9 cellular contexts compared by ENCODE assay signal in the genomic region with DNA sequence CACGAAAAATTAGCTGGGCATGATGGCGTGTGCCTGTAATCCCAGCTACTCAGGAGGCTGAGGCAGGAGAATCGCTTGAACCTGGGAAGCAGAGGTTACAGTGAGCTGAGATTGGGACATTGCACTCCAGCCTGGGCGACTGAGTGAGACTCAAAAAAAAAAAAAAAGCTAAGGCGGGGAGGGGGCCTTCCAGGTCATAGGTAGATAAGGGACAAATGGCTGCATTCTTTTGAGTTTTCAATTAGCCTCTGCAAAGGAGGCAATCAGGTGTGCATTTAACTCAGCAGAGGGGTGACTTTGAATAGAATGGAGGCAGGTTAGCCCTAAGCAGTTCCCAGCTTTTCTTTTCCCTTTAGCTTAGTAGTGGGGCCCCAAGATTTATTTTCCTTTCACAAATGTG. TPM values are rescaled to one million over a fixed set of nuclear protein-coding genes. Genes with fewer than 3 reads are reported as not detected.
DNase-seq lines count a peak whose midpoint lies in the region; ATAC-seq and TF ChIP-seq lines count a peak whose summit lies in the region.
"Had no signal": no experiment of that assay in that cellular context is flagged by ENCODE, and none has a peak within 500 bp of the region (broad histone marks: within the 10 kb centered on the region; RNA-seq: fewer than 3 reads in every experiment).

No MANE protein-coding gene starts in this region.

- H3K4me1 Mint-ChIP-seq in activated CD4-positive, alpha-beta T cell treated with anti-CD3 and anti-CD28 coated beads, Interleukin-2, amount 10 ng/mL, durations not matched to agents 24 days and 14 days = peaks cover 14% of the 10 kb centered on the region
- H3K4me1 Mint-ChIP-seq in activated CD8-positive, alpha-beta T cell treated with anti-CD3 and anti-CD28 coated beads, Interleukin-2, amount 10 ng/mL, durations not matched to agents 7 days and 5 days (ENCODE audit: low read depth) = peaks cover 17% of the 10 kb centered on the region

- no peaks in the 10 kb centered on the region for H3K27me3 ChIP-seq in kidney epithelial cell (ENCODE audit: control insufficient read depth, insufficient read depth, low read length)
- H3K27me3 ChIP-seq in testis = no peaks in the 10 kb centered on the region

- H3K36me3 ChIP-seq in kidney epithelial cell (ENCODE audit: control insufficient read depth, insufficient read depth, low read length) (no peaks in the 10 kb centered on the region), testis (ENCODE audit: low read depth, missing control alignments) (no peaks in the 10 kb centered on the region)

- H3K9me3 ChIP-seq in testis = no peaks in the 10 kb centered on the region

- 37 to 39% methylated on average over 5 of the region's 5 CpGs for WGBS in testis, 2 donors

- no peaks in the 10 kb centered on the region for H3K4me1 ChIP-seq in testis

- peaks cover 17% of the 10 kb centered on the region for H3K27me3 Mint-ChIP-seq in activated CD4-positive, alpha-beta T cell treated with anti-CD3 and anti-CD28 coated beads, Interleukin-2, amount 10 ng/mL, durations not matched to agents 24 days and 14 days
- peaks cover 7% of the 10 kb centered on the region for H3K27me3 Mint-ChIP-seq in activated CD8-positive, alpha-beta T cell treated with anti-CD3 and anti-CD28 coated beads, Interleukin-2, amount 10 ng/mL, durations not matched to agents 7 days and 5 days (ENCODE audit: low read depth)

- H3K9me3 Mint-ChIP-seq in activated CD4-positive, alpha-beta T cell treated with anti-CD3 and anti-CD28 coated beads, Interleukin-2, amount 10 ng/mL, durations not matched to agents 24 days and 14 days = no peaks in the 10 kb centered on the region
- no peaks in the 10 kb centered on the region for H3K9me3 Mint-ChIP-seq in activated CD8-positive, alpha-beta T cell treated with anti-CD3 and anti-CD28 coated beads, Interleukin-2, amount 10 ng/mL, durations not matched to agents 7 days and 5 days (ENCODE audit: insufficient read depth)

- POLR2A ChIA-PET in activated CD8-positive, alpha-beta T cell treated with anti-CD3 and anti-CD28 coated beads, Interleukin-2, amount 10 ng/mL, durations not matched to agents 7 days and 5 days (lab: Charles Lee) = interaction anchor here (0.6 to 1.1 kb wide), 2 partner anchors 14 to 69 kb away, joined by 3 to 4 read pairs; no protein-coding TSS in a partner anchor

- DNase-seq in activated CD4-positive, alpha-beta T cell treated with anti-CD3 and anti-CD28 coated beads, Interleukin-2, amount 10 ng/mL, durations not matched to agents 24 days and 14 days = no peak
- DNase-seq in activated CD4-positive, alpha-beta T cell treated with anti-CD3 and anti-CD28 coated beads, Interleukin-2, amount 50 U/mL, for 1 hour = no peak
- no peak for DNase-seq in activated CD8-positive, alpha-beta T cell treated with anti-CD3 and anti-CD28 coated beads, Interleukin-2, amount 10 ng/mL, durations not matched to agents 7 days and 5 days
- DNase-seq in kidney epithelial cell (ENCODE audit: low read depth) = no peak
- no peak for DNase-seq in testis
- DNase-seq in SW 1271 (lab: John Stamatoyannopoulos, UW) = no peak
- DNase-seq in activated gamma-delta T cell treated with Interleukin-2 at 50 U/mL for 16 hours = no peak

- no peaks in the 10 kb centered on the region for H3K36me3 Mint-ChIP-seq in activated CD4-positive, alpha-beta T cell treated with anti-CD3 and anti-CD28 coated beads, Interleukin-2, amount 10 ng/mL, durations not matched to agents 24 days and 14 days (ENCODE audit: low read depth)
- peaks cover 3% of the 10 kb centered on the region for H3K36me3 Mint-ChIP-seq in activated CD8-positive, alpha-beta T cell treated with anti-CD3 and anti-CD28 coated beads, Interleukin-2, amount 10 ng/mL, durations not matched to agents 7 days and 5 days (ENCODE audit: low read depth)

- CTCF ChIA-PET in activated CD8-positive, alpha-beta T cell treated with anti-CD3 and anti-CD28 coated beads, Interleukin-2, amount 10 ng/mL, durations not matched to agents 7 days and 5 days (lab: Charles Lee) = interaction anchor here (0.6 to 1.8 kb wide), 3 partner anchors 15 to 158 kb away, joined by 3 to 4 read pairs (median 3); no protein-coding TSS in a partner anchor

- TF ChIP-seq CTCF in kidney epithelial cell (IDR thresholded peaks at IDR 0.05; ENCODE audit: insufficient read depth, low read length, poor library complexity, severe bottlenecking) = no peak
- no peak for TF ChIP-seq CTCF in testis (IDR thresholded peaks at IDR 0.05)

- H3K4me3 ChIP-seq in kidney epithelial cell (ENCODE audit: low read depth, low read length) (peak overlapping the region; percentile 47), testis (peak overlapping the region; percentile 74 to 90)

- H3K27ac ChIP-seq in testis = no peak overlapping the region
- H3K27ac ChIP-seq: epithelial cell of prostate had no signal

- H3K4me3 Mint-ChIP-seq in activated CD4-positive, alpha-beta T cell treated with anti-CD3 and anti-CD28 coated beads, Interleukin-2, amount 10 ng/mL, durations not matched to agents 24 days and 14 days = peak overlapping the region; percentile 81
- H3K4me3 Mint-ChIP-seq in activated CD8-positive, alpha-beta T cell treated with anti-CD3 and anti-CD28 coated beads, Interleukin-2, amount 10 ng/mL, durations not matched to agents 7 days and 5 days = peak overlapping the region; percentile 66

- no peak for TF ChIP-seq POLR2A in testis (IDR thresholded peaks at IDR 0.05)

- no peak overlapping the region for H3K27ac Mint-ChIP-seq in activated CD4-positive, alpha-beta T cell treated with anti-CD3 and anti-CD28 coated beads, Interleukin-2, amount 10 ng/mL, durations not matched to agents 24 days and 14 days
- no peak overlapping the region for H3K27ac Mint-ChIP-seq in activated CD8-positive, alpha-beta T cell treated with anti-CD3 and anti-CD28 coated beads, Interleukin-2, amount 10 ng/mL, durations not matched to agents 7 days and 5 days

- ATAC-seq in activated CD8-positive, alpha-beta T cell treated with anti-CD3 and anti-CD28 coated beads, Interleukin-2, amount 10 ng/mL, durations not matched to agents 7 days and 5 days = no peak
- ATAC-seq in HG03135 (IDR thresholded peaks at IDR 0.05; ENCODE audit: unreplicated experiment) = no peak

- intact Hi-C loops in activated CD4-positive, alpha-beta T cell treated with anti-CD3 and anti-CD28 coated beads, Interleukin-2, amount 10 ng/mL, durations not matched to agents 24 days and 14 days (cut with micrococcal nuclease) = no loop called here
- intact Hi-C loops in testis (cut with DNase I; ENCODE audit: low total_unique reads) = no loop called here

RNA-seq across cellular contexts. Expression of a gene that starts 0.7 kb away (rescaled TPM):
- 24.7 and 26.7 TPM in 2 replicates for total RNA-seq in activated CD4-positive, alpha-beta T cell treated with anti-CD3 and anti-CD28 coated beads, Interleukin-2, amount 10 ng/mL, durations not matched to agents 24 days and 14 days
- total RNA-seq in activated CD8-positive, alpha-beta T cell treated with anti-CD3 and anti-CD28 coated beads, Interleukin-2, amount 10 ng/mL, durations not matched to agents 7 days and 5 days = 10 to 100 TPM; 24.7 to 26.7 TPM
- total RNA-seq in kidney epithelial cell (32.5 and 35.7 TPM in 2 replicates), testis (10 to 100 TPM; 26.0 to 31.7 TPM)
- polyA plus RNA-seq in testis (ENCODE audit: insufficient read depth, low read depth, low replicate concordance) = 44.8 TPM
